ENCODE assay signal across 1 cellular context in the genomic region with DNA sequence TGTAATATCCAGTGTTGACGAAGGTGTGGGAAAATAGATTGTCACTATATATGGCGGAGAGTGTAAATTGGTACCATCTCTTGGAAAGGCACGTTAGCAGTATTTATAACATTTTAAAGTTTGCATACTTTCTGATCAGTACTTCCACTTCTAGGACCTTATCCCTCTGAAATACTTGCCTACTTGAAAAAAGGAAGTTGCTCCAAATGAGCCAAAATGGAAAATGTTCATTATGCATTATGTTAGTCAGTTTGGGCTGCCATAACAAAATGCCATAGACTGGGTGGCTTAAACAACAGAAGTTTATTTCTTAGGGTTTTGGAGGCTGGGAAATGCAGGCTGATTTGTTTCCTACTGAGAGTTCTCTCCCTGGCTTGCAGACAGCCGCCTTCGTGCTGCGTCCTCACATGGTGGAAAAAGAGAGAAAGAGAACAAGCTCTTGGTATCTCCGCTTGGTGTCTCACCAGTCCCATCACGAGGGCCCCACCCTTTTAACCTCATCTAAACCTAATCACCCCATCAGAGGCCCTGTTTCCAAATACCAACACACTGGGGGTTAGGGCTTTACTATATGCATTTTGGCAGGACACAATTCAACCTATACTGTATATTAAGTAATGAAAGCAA.
A peak's percentile ranks its signal among the peaks of the same experiment; 100 is the strongest.
TF ChIP-seq lines count a peak whose summit lies in the region.

No MANE protein-coding gene starts in this region.

TF ChIP-seq in K562, 482 proteins besides CTCF, POLR2A, EP300 and RAD21:
- TF ChIP-seq RBM17 (IDR thresholded peaks at IDR 0.05; ENCODE audit: borderline replicate concordance, low read depth, low read length), result no peak
- TF ChIP-seq, protein P1, sequence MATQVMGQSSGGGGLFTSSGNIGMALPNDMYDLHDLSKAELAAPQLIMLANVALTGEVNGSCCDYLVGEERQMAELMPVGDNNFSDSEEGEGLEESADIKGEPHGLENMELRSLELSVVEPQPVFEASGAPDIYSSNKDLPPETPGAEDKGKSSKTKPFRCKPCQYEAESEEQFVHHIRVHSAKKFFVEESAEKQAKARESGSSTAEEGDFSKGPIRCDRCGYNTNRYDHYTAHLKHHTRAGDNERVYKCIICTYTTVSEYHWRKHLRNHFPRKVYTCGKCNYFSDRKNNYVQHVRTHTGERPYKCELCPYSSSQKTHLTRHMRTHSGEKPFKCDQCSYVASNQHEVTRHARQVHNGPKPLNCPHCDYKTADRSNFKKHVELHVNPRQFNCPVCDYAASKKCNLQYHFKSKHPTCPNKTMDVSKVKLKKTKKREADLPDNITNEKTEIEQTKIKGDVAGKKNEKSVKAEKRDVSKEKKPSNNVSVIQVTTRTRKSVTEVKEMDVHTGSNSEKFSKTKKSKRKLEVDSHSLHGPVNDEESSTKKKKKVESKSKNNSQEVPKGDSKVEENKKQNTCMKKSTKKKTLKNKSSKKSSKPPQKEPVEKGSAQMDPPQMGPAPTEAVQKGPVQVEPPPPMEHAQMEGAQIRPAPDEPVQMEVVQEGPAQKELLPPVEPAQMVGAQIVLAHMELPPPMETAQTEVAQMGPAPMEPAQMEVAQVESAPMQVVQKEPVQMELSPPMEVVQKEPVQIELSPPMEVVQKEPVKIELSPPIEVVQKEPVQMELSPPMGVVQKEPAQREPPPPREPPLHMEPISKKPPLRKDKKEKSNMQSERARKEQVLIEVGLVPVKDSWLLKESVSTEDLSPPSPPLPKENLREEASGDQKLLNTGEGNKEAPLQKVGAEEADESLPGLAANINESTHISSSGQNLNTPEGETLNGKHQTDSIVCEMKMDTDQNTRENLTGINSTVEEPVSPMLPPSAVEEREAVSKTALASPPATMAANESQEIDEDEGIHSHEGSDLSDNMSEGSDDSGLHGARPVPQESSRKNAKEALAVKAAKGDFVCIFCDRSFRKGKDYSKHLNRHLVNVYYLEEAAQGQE (CRISPR knock-in tag; IDR thresholded peaks at IDR 0.05; ENCODE audit: low read depth), result no peak
- no peak for TF ChIP-seq THRAP3 (IDR thresholded peaks at IDR 0.05; ENCODE audit: borderline replicate concordance)
- TF ChIP-seq ZNF764 (CRISPR knock-in tag; IDR thresholded peaks at IDR 0.05; ENCODE audit: low read depth), result peak; percentile 69; the same call in 1 of the 2 replicates
- TF ChIP-seq L3MBTL2 (IDR thresholded peaks at IDR 0.05), result peak; percentile 86
- no peak for TF ChIP-seq MTA3 (IDR thresholded peaks at IDR 0.05; ENCODE audit: borderline replicate concordance)
- TF ChIP-seq, protein P2, sequence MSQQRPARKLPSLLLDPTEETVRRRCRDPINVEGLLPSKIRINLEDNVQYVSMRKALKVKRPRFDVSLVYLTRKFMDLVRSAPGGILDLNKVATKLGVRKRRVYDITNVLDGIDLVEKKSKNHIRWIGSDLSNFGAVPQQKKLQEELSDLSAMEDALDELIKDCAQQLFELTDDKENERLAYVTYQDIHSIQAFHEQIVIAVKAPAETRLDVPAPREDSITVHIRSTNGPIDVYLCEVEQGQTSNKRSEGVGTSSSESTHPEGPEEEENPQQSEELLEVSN (IDR thresholded peaks at IDR 0.05; ENCODE audit: borderline replicate concordance in 1 of 2, extremely low read depth in 1 of 2, insufficient read depth in 1 of 2, insufficient read length in 1 of 2, low read depth in 1 of 2, low read length in 1 of 2, poor library complexity in 1 of 2, severe bottlenecking in 1 of 2), result peak in 1 of 2 experiments; percentile 47
- TF ChIP-seq, protein P3, sequence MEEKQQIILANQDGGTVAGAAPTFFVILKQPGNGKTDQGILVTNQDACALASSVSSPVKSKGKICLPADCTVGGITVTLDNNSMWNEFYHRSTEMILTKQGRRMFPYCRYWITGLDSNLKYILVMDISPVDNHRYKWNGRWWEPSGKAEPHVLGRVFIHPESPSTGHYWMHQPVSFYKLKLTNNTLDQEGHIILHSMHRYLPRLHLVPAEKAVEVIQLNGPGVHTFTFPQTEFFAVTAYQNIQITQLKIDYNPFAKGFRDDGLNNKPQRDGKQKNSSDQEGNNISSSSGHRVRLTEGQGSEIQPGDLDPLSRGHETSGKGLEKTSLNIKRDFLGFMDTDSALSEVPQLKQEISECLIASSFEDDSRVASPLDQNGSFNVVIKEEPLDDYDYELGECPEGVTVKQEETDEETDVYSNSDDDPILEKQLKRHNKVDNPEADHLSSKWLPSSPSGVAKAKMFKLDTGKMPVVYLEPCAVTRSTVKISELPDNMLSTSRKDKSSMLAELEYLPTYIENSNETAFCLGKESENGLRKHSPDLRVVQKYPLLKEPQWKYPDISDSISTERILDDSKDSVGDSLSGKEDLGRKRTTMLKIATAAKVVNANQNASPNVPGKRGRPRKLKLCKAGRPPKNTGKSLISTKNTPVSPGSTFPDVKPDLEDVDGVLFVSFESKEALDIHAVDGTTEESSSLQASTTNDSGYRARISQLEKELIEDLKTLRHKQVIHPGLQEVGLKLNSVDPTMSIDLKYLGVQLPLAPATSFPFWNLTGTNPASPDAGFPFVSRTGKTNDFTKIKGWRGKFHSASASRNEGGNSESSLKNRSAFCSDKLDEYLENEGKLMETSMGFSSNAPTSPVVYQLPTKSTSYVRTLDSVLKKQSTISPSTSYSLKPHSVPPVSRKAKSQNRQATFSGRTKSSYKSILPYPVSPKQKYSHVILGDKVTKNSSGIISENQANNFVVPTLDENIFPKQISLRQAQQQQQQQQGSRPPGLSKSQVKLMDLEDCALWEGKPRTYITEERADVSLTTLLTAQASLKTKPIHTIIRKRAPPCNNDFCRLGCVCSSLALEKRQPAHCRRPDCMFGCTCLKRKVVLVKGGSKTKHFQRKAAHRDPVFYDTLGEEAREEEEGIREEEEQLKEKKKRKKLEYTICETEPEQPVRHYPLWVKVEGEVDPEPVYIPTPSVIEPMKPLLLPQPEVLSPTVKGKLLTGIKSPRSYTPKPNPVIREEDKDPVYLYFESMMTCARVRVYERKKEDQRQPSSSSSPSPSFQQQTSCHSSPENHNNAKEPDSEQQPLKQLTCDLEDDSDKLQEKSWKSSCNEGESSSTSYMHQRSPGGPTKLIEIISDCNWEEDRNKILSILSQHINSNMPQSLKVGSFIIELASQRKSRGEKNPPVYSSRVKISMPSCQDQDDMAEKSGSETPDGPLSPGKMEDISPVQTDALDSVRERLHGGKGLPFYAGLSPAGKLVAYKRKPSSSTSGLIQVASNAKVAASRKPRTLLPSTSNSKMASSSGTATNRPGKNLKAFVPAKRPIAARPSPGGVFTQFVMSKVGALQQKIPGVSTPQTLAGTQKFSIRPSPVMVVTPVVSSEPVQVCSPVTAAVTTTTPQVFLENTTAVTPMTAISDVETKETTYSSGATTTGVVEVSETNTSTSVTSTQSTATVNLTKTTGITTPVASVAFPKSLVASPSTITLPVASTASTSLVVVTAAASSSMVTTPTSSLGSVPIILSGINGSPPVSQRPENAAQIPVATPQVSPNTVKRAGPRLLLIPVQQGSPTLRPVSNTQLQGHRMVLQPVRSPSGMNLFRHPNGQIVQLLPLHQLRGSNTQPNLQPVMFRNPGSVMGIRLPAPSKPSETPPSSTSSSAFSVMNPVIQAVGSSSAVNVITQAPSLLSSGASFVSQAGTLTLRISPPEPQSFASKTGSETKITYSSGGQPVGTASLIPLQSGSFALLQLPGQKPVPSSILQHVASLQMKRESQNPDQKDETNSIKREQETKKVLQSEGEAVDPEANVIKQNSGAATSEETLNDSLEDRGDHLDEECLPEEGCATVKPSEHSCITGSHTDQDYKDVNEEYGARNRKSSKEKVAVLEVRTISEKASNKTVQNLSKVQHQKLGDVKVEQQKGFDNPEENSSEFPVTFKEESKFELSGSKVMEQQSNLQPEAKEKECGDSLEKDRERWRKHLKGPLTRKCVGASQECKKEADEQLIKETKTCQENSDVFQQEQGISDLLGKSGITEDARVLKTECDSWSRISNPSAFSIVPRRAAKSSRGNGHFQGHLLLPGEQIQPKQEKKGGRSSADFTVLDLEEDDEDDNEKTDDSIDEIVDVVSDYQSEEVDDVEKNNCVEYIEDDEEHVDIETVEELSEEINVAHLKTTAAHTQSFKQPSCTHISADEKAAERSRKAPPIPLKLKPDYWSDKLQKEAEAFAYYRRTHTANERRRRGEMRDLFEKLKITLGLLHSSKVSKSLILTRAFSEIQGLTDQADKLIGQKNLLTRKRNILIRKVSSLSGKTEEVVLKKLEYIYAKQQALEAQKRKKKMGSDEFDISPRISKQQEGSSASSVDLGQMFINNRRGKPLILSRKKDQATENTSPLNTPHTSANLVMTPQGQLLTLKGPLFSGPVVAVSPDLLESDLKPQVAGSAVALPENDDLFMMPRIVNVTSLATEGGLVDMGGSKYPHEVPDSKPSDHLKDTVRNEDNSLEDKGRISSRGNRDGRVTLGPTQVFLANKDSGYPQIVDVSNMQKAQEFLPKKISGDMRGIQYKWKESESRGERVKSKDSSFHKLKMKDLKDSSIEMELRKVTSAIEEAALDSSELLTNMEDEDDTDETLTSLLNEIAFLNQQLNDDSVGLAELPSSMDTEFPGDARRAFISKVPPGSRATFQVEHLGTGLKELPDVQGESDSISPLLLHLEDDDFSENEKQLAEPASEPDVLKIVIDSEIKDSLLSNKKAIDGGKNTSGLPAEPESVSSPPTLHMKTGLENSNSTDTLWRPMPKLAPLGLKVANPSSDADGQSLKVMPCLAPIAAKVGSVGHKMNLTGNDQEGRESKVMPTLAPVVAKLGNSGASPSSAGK (IDR thresholded peaks at IDR 0.05), result peak; percentile 69
- TF ChIP-seq, protein P4, sequence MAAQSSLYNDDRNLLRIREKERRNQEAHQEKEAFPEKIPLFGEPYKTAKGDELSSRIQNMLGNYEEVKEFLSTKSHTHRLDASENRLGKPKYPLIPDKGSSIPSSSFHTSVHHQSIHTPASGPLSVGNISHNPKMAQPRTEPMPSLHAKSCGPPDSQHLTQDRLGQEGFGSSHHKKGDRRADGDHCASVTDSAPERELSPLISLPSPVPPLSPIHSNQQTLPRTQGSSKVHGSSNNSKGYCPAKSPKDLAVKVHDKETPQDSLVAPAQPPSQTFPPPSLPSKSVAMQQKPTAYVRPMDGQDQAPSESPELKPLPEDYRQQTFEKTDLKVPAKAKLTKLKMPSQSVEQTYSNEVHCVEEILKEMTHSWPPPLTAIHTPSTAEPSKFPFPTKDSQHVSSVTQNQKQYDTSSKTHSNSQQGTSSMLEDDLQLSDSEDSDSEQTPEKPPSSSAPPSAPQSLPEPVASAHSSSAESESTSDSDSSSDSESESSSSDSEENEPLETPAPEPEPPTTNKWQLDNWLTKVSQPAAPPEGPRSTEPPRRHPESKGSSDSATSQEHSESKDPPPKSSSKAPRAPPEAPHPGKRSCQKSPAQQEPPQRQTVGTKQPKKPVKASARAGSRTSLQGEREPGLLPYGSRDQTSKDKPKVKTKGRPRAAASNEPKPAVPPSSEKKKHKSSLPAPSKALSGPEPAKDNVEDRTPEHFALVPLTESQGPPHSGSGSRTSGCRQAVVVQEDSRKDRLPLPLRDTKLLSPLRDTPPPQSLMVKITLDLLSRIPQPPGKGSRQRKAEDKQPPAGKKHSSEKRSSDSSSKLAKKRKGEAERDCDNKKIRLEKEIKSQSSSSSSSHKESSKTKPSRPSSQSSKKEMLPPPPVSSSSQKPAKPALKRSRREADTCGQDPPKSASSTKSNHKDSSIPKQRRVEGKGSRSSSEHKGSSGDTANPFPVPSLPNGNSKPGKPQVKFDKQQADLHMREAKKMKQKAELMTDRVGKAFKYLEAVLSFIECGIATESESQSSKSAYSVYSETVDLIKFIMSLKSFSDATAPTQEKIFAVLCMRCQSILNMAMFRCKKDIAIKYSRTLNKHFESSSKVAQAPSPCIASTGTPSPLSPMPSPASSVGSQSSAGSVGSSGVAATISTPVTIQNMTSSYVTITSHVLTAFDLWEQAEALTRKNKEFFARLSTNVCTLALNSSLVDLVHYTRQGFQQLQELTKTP (IDR thresholded peaks at IDR 0.05; ENCODE audit: low read depth in 1 of 2, partially characterized antibody in 2 of 2), result no peak
